In genomic region chr1:214432247-214432646, GRCh38 we compare ENCODE assay signal across 39 cellular contexts.
"Had no signal": no experiment of that assay in that cellular context is flagged by ENCODE, and none has a peak within 500 bp of the region (broad histone marks: within the 10 kb centered on the region; RNA-seq: fewer than 3 reads in every experiment).

No MANE protein-coding gene starts in this region.

- ATAC-seq: activated CD8-positive, alpha-beta memory T cell treated with anti-CD3 and anti-CD28 coated beads, Interleukin-2, amount 10 ng/mL, durations not matched to agents 7 days and 5 days; activated CD8-positive, alpha-beta T cell treated with anti-CD3 and anti-CD28 coated beads, Interleukin-2, amount 10 ng/mL, durations not matched to agents 7 days and 5 days; body of pancreas had no signal

- H3K27me3 ChIP-seq: adrenal gland, body of pancreas, brain microvascular endothelial cell, breast epithelium, cardiac muscle cell had no signal

- H3K36me3 ChIP-seq: adrenal gland, brain microvascular endothelial cell, breast epithelium, cardiac muscle cell had no signal

- H3K4me3 Mint-ChIP-seq: activated B cell treated with CpG ODN at 0.5 μM for 24 hours; activated CD4-positive, alpha-beta memory T cell treated with anti-CD3 and anti-CD28 coated beads for 36 hours; activated CD4-positive, alpha-beta T cell treated with anti-CD3 and anti-CD28 coated beads, Interleukin-2, amount 10 ng/mL, durations not matched to agents 24 days and 14 days; activated CD8-positive, alpha-beta memory T cell treated with anti-CD3 and anti-CD28 coated beads, Interleukin-2, amount 10 ng/mL, durations not matched to agents 7 days and 5 days; activated CD8-positive, alpha-beta T cell treated with anti-CD3 and anti-CD28 coated beads, Interleukin-2, amount 10 ng/mL, durations not matched to agents 7 days and 5 days; activated naive CD4-positive, alpha-beta T cell treated with anti-CD3 and anti-CD28 coated beads, Interleukin-2, amount 10 ng/mL, durations not matched to agents 7 days and 5 days; activated naive CD4-positive, alpha-beta T cell treated with anti-CD3 and anti-CD28 coated beads, Interleukin-2, amount 50 U/mL, for 24 hours; activated naive CD8-positive, alpha-beta T cell; activated naive CD8-positive, alpha-beta T cell treated with anti-CD3 and anti-CD28 coated beads, Interleukin-2, amount 10 ng/mL, durations not matched to agents 7 days and 5 days; activated T-cell treated with anti-CD3 and anti-CD28 coated beads, Interleukin-2, amount 50 U/mL, for 24 hours; central memory CD8-positive, alpha-beta T cell; T-helper 1 cell treated with Interleukin-12 subunit alpha and Interleukin-12 subunit beta and Interleukin-4 antibody, amounts not matched to agents 30 μg/mL and 1 μg/mL, for 36 hours; T-helper 2 cell treated with Interferon-gamma antibody and Interleukin-4, amounts not matched to agents 5 μg/mL and 100 μg/mL, for 36 hours had no signal

- H3K9me3 Mint-ChIP-seq: activated B cell treated with CpG ODN at 0.5 μM for 24 hours; activated CD4-positive, alpha-beta memory T cell treated with anti-CD3 and anti-CD28 coated beads for 36 hours; activated naive CD4-positive, alpha-beta T cell treated with anti-CD3 and anti-CD28 coated beads, Interleukin-2, amount 10 ng/mL, durations not matched to agents 7 days and 5 days; activated naive CD4-positive, alpha-beta T cell treated with anti-CD3 and anti-CD28 coated beads, Interleukin-2, amount 50 U/mL, for 24 hours; activated T-cell treated with anti-CD3 and anti-CD28 coated beads, Interleukin-2, amount 50 U/mL, for 24 hours; central memory CD8-positive, alpha-beta T cell had no signal

- H3K4me3 ChIP-seq: adrenal gland, body of pancreas, breast epithelium, cardiac muscle cell had no signal

- H3K4me1 ChIP-seq: body of pancreas, breast epithelium had no signal

- H3K27ac ChIP-seq: adrenal gland, body of pancreas, brain microvascular endothelial cell, breast epithelium, cardiac muscle cell, VCaP had no signal

- H3K36me3 Mint-ChIP-seq: activated CD4-positive, alpha-beta memory T cell treated with anti-CD3 and anti-CD28 coated beads for 36 hours; activated naive CD4-positive, alpha-beta T cell treated with anti-CD3 and anti-CD28 coated beads, Interleukin-2, amount 10 ng/mL, durations not matched to agents 7 days and 5 days; activated naive CD4-positive, alpha-beta T cell treated with anti-CD3 and anti-CD28 coated beads, Interleukin-2, amount 50 U/mL, for 24 hours; activated naive CD8-positive, alpha-beta T cell; activated naive CD8-positive, alpha-beta T cell treated with anti-CD3 and anti-CD28 coated beads, Interleukin-2, amount 10 ng/mL, durations not matched to agents 7 days and 5 days had no signal

- H3K27me3 Mint-ChIP-seq: activated B cell treated with CpG ODN at 0.5 μM for 24 hours; activated CD4-positive, alpha-beta T cell treated with anti-CD3 and anti-CD28 coated beads, Interleukin-2, amount 10 ng/mL, durations not matched to agents 24 days and 14 days; activated CD8-positive, alpha-beta memory T cell treated with anti-CD3 and anti-CD28 coated beads, Interleukin-2, amount 10 ng/mL, durations not matched to agents 7 days and 5 days; activated naive CD4-positive, alpha-beta T cell treated with anti-CD3 and anti-CD28 coated beads, Interleukin-2, amount 10 ng/mL, durations not matched to agents 7 days and 5 days; activated T-cell treated with anti-CD3 and anti-CD28 coated beads, Interleukin-2, amount 50 U/mL, for 24 hours had no signal

- H3K9me3 ChIP-seq: adrenal gland, body of pancreas, breast epithelium had no signal

- H3K27ac Mint-ChIP-seq: activated B cell treated with CpG ODN at 0.5 μM for 24 hours; activated CD4-positive, alpha-beta memory T cell treated with anti-CD3 and anti-CD28 coated beads for 36 hours; activated CD4-positive, alpha-beta T cell treated with anti-CD3 and anti-CD28 coated beads, Interleukin-2, amount 10 ng/mL, durations not matched to agents 24 days and 14 days; activated CD8-positive, alpha-beta memory T cell treated with anti-CD3 and anti-CD28 coated beads, Interleukin-2, amount 10 ng/mL, durations not matched to agents 7 days and 5 days; activated CD8-positive, alpha-beta T cell treated with anti-CD3 and anti-CD28 coated beads, Interleukin-2, amount 10 ng/mL, durations not matched to agents 7 days and 5 days; activated naive CD4-positive, alpha-beta T cell treated with anti-CD3 and anti-CD28 coated beads, Interleukin-2, amount 10 ng/mL, durations not matched to agents 7 days and 5 days; activated naive CD4-positive, alpha-beta T cell treated with anti-CD3 and anti-CD28 coated beads, Interleukin-2, amount 50 U/mL, for 24 hours; activated naive CD8-positive, alpha-beta T cell; activated naive CD8-positive, alpha-beta T cell treated with anti-CD3 and anti-CD28 coated beads, Interleukin-2, amount 10 ng/mL, durations not matched to agents 7 days and 5 days; activated T-cell treated with anti-CD3 and anti-CD28 coated beads, Interleukin-2, amount 50 U/mL, for 24 hours; activated T-helper 2 cell treated with anti-CD3 and anti-CD28 coated beads, Interferon-gamma antibody, Interleukin-2, Interleukin-4, amounts not matched to agents 10 μg/mL and 5 μg/mL and 100 μg/mL, durations not matched to agents 14 hours and 24 hours and 36 hours; T-helper 1 cell treated with Interleukin-12 subunit alpha and Interleukin-12 subunit beta and Interleukin-4 antibody, amounts not matched to agents 30 μg/mL and 1 μg/mL, for 36 hours; T-helper 2 cell treated with Interferon-gamma antibody and Interleukin-4, amounts not matched to agents 5 μg/mL and 100 μg/mL, for 36 hours had no signal

- DNase-seq: activated B cell treated with CpG ODN at 0.5 μM for 24 hours; activated CD4-positive, alpha-beta memory T cell treated with anti-CD3 and anti-CD28 coated beads for 36 hours; activated CD4-positive, alpha-beta T cell treated with anti-CD3 and anti-CD28 coated beads for 4 hours; activated CD4-positive, alpha-beta T cell treated with anti-CD3 and anti-CD28 coated beads, Interleukin-2, amount 10 ng/mL, durations not matched to agents 24 days and 14 days; activated CD4-positive, alpha-beta T cell treated with anti-CD3 and anti-CD28 coated beads, Interleukin-2, amount 50 U/mL, for 1 hour; activated CD4-positive, alpha-beta T cell treated with anti-CD3 and anti-CD28 coated beads, Interleukin-2, amount 50 U/mL, for 4 hours; activated CD4-positive, CD25-positive, alpha-beta regulatory T cell treated with anti-CD3 and anti-CD28 coated beads, Interleukin-2, amount 50 U/mL, for 72 hours; activated CD8-positive, alpha-beta memory T cell treated with anti-CD3 and anti-CD28 coated beads for 24 hours; activated CD8-positive, alpha-beta memory T cell treated with anti-CD3 and anti-CD28 coated beads, Interleukin-2, amount 10 ng/mL, durations not matched to agents 7 days and 5 days; activated CD8-positive, alpha-beta memory T cell treated with anti-CD3 and anti-CD28 coated beads, Interleukin-2, amount 50 U/mL, for 48 hours; activated CD8-positive, alpha-beta T cell treated with anti-CD3 and anti-CD28 coated beads, Interleukin-2, amount 10 ng/mL, durations not matched to agents 7 days and 5 days; activated effector memory CD4-positive, alpha-beta T cell treated with Interleukin-2 at 50 U/mL for 16 hours; activated gamma-delta T cell; activated naive CD4-positive, alpha-beta T cell treated with anti-CD3 and anti-CD28 coated beads, Interleukin-2, amount 10 ng/mL, durations not matched to agents 7 days and 5 days; activated naive CD4-positive, alpha-beta T cell treated with Interleukin-2 at 50 U/mL for 16 hours; activated naive CD8-positive, alpha-beta T cell treated with anti-CD3 and anti-CD28 coated beads, Interleukin-2, amount 10 ng/mL, durations not matched to agents 7 days and 5 days; activated T-cell treated with anti-CD3 and anti-CD28 coated beads, Interleukin-2, amount 50 U/mL, for 24 hours; activated T-cell treated with anti-CD3 and anti-CD28 coated beads, Interleukin-2, amount 50 U/mL, for 48 hours; adrenal gland; amniotic stem cell; aorta; body of pancreas; brain microvascular endothelial cell; caudate nucleus; cerebellar nuclear complex; T-helper 1 cell; T-helper 2 cell; T-helper 9 cell had no signal

- FAIRE-seq: astrocyte, TTC549 had no signal
